14 cellular contexts compared by ENCODE assay signal in the genomic region with DNA sequence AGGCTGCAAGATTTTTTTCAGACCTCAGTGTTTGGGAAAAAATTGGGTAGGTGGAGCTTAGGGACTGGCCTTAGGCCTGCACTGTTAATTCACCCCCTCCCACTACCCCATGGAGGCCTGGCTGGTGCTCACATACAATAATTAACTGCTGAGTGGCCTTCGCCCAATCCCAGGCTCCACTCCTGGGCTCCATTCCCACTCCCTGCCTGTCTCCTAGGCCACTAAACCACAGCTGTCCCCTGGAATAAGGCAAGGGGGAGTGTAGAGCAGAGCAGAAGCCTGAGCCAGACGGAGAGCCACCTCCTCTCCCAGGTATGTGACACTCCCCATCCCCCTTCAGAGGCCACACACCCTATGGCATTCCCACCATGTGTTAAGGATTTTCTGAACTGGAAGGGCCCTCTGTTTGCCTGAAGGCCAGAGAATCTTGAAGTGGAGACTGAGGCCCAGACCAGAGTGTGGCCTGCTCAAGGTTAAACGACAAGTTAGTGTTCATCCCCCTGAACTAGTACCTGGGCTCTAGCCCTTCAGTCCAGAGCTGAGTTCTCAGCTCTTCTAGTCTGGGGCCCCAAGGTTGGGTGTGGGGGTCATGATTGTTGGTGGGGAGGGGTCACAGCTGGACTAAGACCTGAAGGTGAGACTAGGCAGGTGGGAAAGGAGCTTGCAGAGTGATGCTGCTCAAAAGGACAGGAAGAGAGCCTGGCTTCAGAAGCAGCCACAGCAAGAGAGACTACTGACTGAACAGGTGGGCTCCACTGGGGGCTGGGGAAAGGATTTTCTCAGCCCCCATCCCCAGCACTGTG. TPM values are rescaled to one million over a fixed set of nuclear protein-coding genes. Genes with fewer than 3 reads are reported as not detected.
DNase-seq lines count a peak whose midpoint lies in the region; ATAC-seq lines count a peak whose summit lies in the region.
"Had no signal": no experiment of that assay in that cellular context is flagged by ENCODE, and none has a peak within 500 bp of the region (broad histone marks: within the 10 kb centered on the region; RNA-seq: fewer than 3 reads in every experiment).

No MANE protein-coding gene starts in this region.

- DNase-seq in ELF-1 (ENCODE audit: low read depth, low spot score), result peak; percentile 82
- DNase-seq in NCI-H2081 treated with DMSO at 0.1 percent for 48 hours (lab: John Stamatoyannopoulos, UW), result peak; percentile 46
- peak; percentile 58 for DNase-seq in fibroblast of peridontal ligament (ENCODE audit: extremely low read depth)
- DNase-seq in myocyte (ENCODE audit: low read depth), result peak; percentile 81
- DNase-seq in stimulated activated naive CD8-positive, alpha-beta T cell treated with anti-CD3 and anti-CD28 coated beads, Interleukin-15, Interleukin-2, amounts not matched to agents 100 U/mL and 50 U/mL, for 24 hours, result no peak
- DNase-seq: stimulated activated CD8-positive, alpha-beta memory T cell treated with anti-CD3 and anti-CD28 coated beads, Interleukin-4, amount 100 ng/mL, for 48 hours had no signal

- no peak overlapping the region for H3K27ac Mint-ChIP-seq in stimulated activated memory B cell treated with anti-CD40 and anti-IgM and Interleukin-4, amounts not matched to agents 10 μg/mL and 1 μg/mL and 100 μg/mL, for 72 hours

- no peak for ATAC-seq in HG03432 (IDR thresholded peaks at IDR 0.05; ENCODE audit: unreplicated experiment)
- no peak for ATAC-seq in stimulated activated memory B cell treated with anti-CD40 and anti-IgM and Interleukin-4, amounts not matched to agents 10 μg/mL and 1 μg/mL and 100 μg/mL, for 72 hours
- no peak for ATAC-seq in stimulated activated naive CD8-positive, alpha-beta T cell treated with anti-CD3 and anti-CD28 coated beads, Interleukin-15, Interleukin-2, amounts not matched to agents 100 U/mL and 50 U/mL, for 24 hours
- ATAC-seq in GM21423 (IDR thresholded peaks at IDR 0.05; ENCODE audit: unreplicated experiment), result no peak
- ATAC-seq: HCT116, K562 had no signal

- H3K27me3 Mint-ChIP-seq in stimulated activated memory B cell treated with anti-CD40 and anti-IgM and Interleukin-4, amounts not matched to agents 10 μg/mL and 1 μg/mL and 100 μg/mL, for 72 hours, result no peaks in the 10 kb centered on the region

- no peaks in the 10 kb centered on the region for H3K4me1 Mint-ChIP-seq in stimulated activated memory B cell treated with anti-CD40 and anti-IgM and Interleukin-4, amounts not matched to agents 10 μg/mL and 1 μg/mL and 100 μg/mL, for 72 hours
- H3K4me1 Mint-ChIP-seq: CD14-positive monocyte, neural crest cell had no signal

- no peaks in the 10 kb centered on the region for H3K9me3 Mint-ChIP-seq in stimulated activated memory B cell treated with anti-CD40 and anti-IgM and Interleukin-4, amounts not matched to agents 10 μg/mL and 1 μg/mL and 100 μg/mL, for 72 hours
- H3K9me3 Mint-ChIP-seq: neural crest cell had no signal

- H3K36me3 Mint-ChIP-seq in stimulated activated memory B cell treated with anti-CD40 and anti-IgM and Interleukin-4, amounts not matched to agents 10 μg/mL and 1 μg/mL and 100 μg/mL, for 72 hours, result no peaks in the 10 kb centered on the region
- H3K36me3 Mint-ChIP-seq: CD14-positive monocyte had no signal

- no peak overlapping the region for H3K4me3 Mint-ChIP-seq in stimulated activated memory B cell treated with anti-CD40 and anti-IgM and Interleukin-4, amounts not matched to agents 10 μg/mL and 1 μg/mL and 100 μg/mL, for 72 hours
- H3K4me3 Mint-ChIP-seq: CD14-positive monocyte, neural crest cell had no signal

RNA-seq across cellular contexts. Expression of a gene that starts 2.3 kb away (rescaled TPM):
- 34.8 and 39.0 TPM in 2 replicates for total RNA-seq in myocyte
- polyA plus RNA-seq in myocyte (2012), result 36.0 TPM
- total RNA-seq: neural crest cell, SK-MEL-5 had no signal
- polyA plus RNA-seq: CD14-positive monocyte had no signal

RNA-seq across cellular contexts. Expression of a gene that starts 26.9 kb away (rescaled TPM):
- not detected in 2 replicates for total RNA-seq in myocyte
- polyA plus RNA-seq in myocyte (2012), result 0.11 TPM
- total RNA-seq: K562, neural crest cell, SK-MEL-5 had no signal

RNA-seq across cellular contexts. Expression of a gene that starts 34.9 kb away (rescaled TPM):
- 490 and 646 TPM in 2 replicates for total RNA-seq in myocyte
- 285 TPM for polyA plus RNA-seq in myocyte (2012)

RNA-seq across cellular contexts. Expression of a gene that starts 54.1 kb away (rescaled TPM):
- total RNA-seq in myocyte, result not detected in 2 replicates
- polyA plus RNA-seq in myocyte (2012), result 0.11 TPM
- total RNA-seq: K562, neural crest cell, SK-MEL-5 had no signal
- polyA plus RNA-seq: K562 had no signal

RNA-seq across cellular contexts. Expression of a gene that starts 54.3 kb away (rescaled TPM):
- not detected in 2 replicates for total RNA-seq in myocyte
- polyA plus RNA-seq in myocyte (2012), result not detected
- total RNA-seq: K562, SK-MEL-5 had no signal
- polyA plus RNA-seq: CD14-positive monocyte, K562 had no signal
